In the genomic region with DNA sequence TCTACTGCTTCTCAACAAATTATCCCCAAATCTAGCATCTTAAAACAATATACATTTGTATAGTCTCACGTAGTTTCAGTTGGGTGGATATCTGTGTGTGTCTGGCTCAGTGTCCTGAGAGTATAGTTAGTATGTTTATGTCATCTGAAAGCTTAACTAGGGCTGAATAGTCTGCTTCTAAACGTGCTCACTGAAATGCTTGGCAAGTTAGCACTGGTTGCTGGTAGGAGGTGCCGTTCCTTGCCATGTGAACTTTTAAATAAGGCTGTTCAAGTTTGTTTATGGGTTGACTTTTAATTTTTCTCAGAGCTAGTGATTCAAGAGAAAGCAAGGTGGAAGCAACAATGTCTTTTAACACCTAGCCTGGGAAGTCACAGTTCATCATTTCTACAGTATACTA, we compare ENCODE assay signal across 20 cellular contexts.
DNase-seq lines count a peak whose midpoint lies in the region; ATAC-seq and TF ChIP-seq lines count a peak whose summit lies in the region.
"Had no signal": no experiment of that assay in that cellular context is flagged by ENCODE, and none has a peak within 500 bp of the region (broad histone marks: within the 10 kb centered on the region; RNA-seq: fewer than 3 reads in every experiment).

No MANE protein-coding gene starts in this region.

- H3K4me1 ChIP-seq in mammary epithelial cell (ENCODE audit: insufficient read depth, low read length) (no peaks in the 10 kb centered on the region), RWPE2 (ENCODE audit: insufficient read depth, poor library complexity, severe bottlenecking) (no peaks in the 10 kb centered on the region), smooth muscle cell (ENCODE audit: low read depth) (no peaks in the 10 kb centered on the region)
- H3K4me1 ChIP-seq: HAP-1 had no signal

- no peak overlapping the region for H3K27ac ChIP-seq in mammary epithelial cell (ENCODE audit: insufficient read depth, low read depth, low read length)
- H3K27ac ChIP-seq in RWPE2 (ENCODE audit: poor library complexity, severe bottlenecking), result no peak overlapping the region
- no peak overlapping the region for H3K27ac ChIP-seq in smooth muscle cell (ENCODE audit: low read depth)
- no peak overlapping the region for H3K27ac ChIP-seq in WERI-Rb-1
- H3K27ac ChIP-seq: 22Rv1 had no signal

- H3K79me2 ChIP-seq in mammary epithelial cell (ENCODE audit: insufficient read depth, low read length), result no peaks in the 10 kb centered on the region
- no peaks in the 10 kb centered on the region for H3K79me2 ChIP-seq in smooth muscle cell (ENCODE audit: low read depth)

- no peaks in the 10 kb centered on the region for H3K36me3 Mint-ChIP-seq in MCF 10A (ENCODE audit: insufficient read depth, unreplicated experiment)
- no peaks in the 10 kb centered on the region for H3K36me3 Mint-ChIP-seq in activated T-cell treated with anti-CD3 and anti-CD28 coated beads, Interleukin-2, amount 50 U/mL, for 24 hours (ENCODE audit: low read depth)
- H3K36me3 Mint-ChIP-seq: CD4-positive, alpha-beta memory T cell had no signal

- H3K9me3 ChIP-seq in mammary epithelial cell (replicated peaks; ENCODE audit: insufficient read depth, low read length) (no peaks in the 10 kb centered on the region), RWPE2 (ENCODE audit: severe bottlenecking) (no peaks in the 10 kb centered on the region), smooth muscle cell (replicated peaks; ENCODE audit: low read depth) (no peaks in the 10 kb centered on the region), WERI-Rb-1 (ENCODE audit: severe bottlenecking) (no peaks in the 10 kb centered on the region)
- H3K9me3 ChIP-seq: HAP-1 had no signal

- no peaks in the 10 kb centered on the region for H3F3A ChIP-seq in smooth muscle cell (ENCODE audit: low read depth)

- H3K4me3 ChIP-seq in mammary epithelial cell (replicated peaks in 1 of 3; ENCODE audit: insufficient read depth in 1 of 3, low read depth in 2 of 3, low read length in 3 of 3), result no peak overlapping the region
- H3K4me3 ChIP-seq in RWPE2 (ENCODE audit: severe bottlenecking), result no peak overlapping the region
- H3K4me3 ChIP-seq in epithelial cell of esophagus (ENCODE audit: low read length), result no peak overlapping the region
- no peak overlapping the region for H3K4me3 ChIP-seq in smooth muscle cell
- no peak overlapping the region for H3K4me3 ChIP-seq in WERI-Rb-1 (ENCODE audit: low read depth, low read length)
- H3K4me3 ChIP-seq: HAP-1 had no signal

- H3K27ac Mint-ChIP-seq in MCF 10A (ENCODE audit: low read depth, unreplicated experiment), result peak overlapping the region; percentile 76
- no peak overlapping the region for H3K27ac Mint-ChIP-seq in activated T-cell treated with anti-CD3 and anti-CD28 coated beads, Interleukin-2, amount 50 U/mL, for 24 hours
- H3K27ac Mint-ChIP-seq: CD4-positive, alpha-beta memory T cell; HFFc6 had no signal

- BruUV-seq in MCF 10A (replicated peaks; lab: Mats Ljungman, UMichigan) (no TSS peak), mammary epithelial cell (replicated peaks; lab: Mats Ljungman, UMichigan) (no TSS peak)

- POLR2A ChIA-PET in MCF 10A (lab: Yijun Ruan, JAX), result interaction anchor here (0.6 kb wide), 1 partner anchor 265 kb away, joined by 3 read pairs; no protein-coding TSS in a partner anchor

- H3K9ac ChIP-seq in mammary epithelial cell (ENCODE audit: insufficient read depth, low read length) (no peak overlapping the region), smooth muscle cell (ENCODE audit: low read depth) (no peak overlapping the region)

- intact Hi-C loops in MCF 10A (cut with micrococcal nuclease) (no loop called here), mammary epithelial cell (cut with micrococcal nuclease) (no loop called here)

- no peak overlapping the region for H3K4me3 Mint-ChIP-seq in MCF 10A (ENCODE audit: unreplicated experiment)
- no peak overlapping the region for H3K4me3 Mint-ChIP-seq in activated T-cell treated with anti-CD3 and anti-CD28 coated beads, Interleukin-2, amount 50 U/mL, for 24 hours
- H3K4me3 Mint-ChIP-seq: CD4-positive, alpha-beta memory T cell; HFFc6 had no signal

- TF ChIP-seq CTCF in MCF 10A (IDR thresholded peaks at IDR 0.05; ENCODE audit: unreplicated experiment) (no peak), mammary epithelial cell (conservative IDR thresholded peaks at IDR 0.05 in 1 of 2, IDR thresholded peaks at IDR 0.05 in 1 of 2; ENCODE audit: extremely low read depth in 1 of 2, insufficient read depth in 1 of 2, low read depth in 1 of 2, low read length in 2 of 2) (no peak), RWPE2 (IDR thresholded peaks at IDR 0.05; ENCODE audit: poor library complexity, severe bottlenecking) (no peak), epithelial cell of esophagus (IDR thresholded peaks at IDR 0.05; ENCODE audit: insufficient read depth, low read depth, low read length, missing control alignments) (no peak), smooth muscle cell (IDR thresholded peaks at IDR 0.05; ENCODE audit: borderline replicate concordance, insufficient read depth, poor library complexity, severe bottlenecking) (no peak), WERI-Rb-1 (IDR thresholded peaks at IDR 0.05; ENCODE audit: low read depth, low read length) (no peak)

- peaks cover 7% of the 10 kb centered on the region for H3K9me3 Mint-ChIP-seq in MCF 10A (ENCODE audit: unreplicated experiment)
- H3K9me3 Mint-ChIP-seq in activated T-cell treated with anti-CD3 and anti-CD28 coated beads, Interleukin-2, amount 50 U/mL, for 24 hours, result peaks cover 12% of the 10 kb centered on the region

- ATAC-seq in RWPE2 (ENCODE audit: low read depth), result 0 out of 3 replicates have a peak, but pooled peaks have one; percentile 29

- CTCF ChIA-PET in MCF 10A (lab: Yijun Ruan, JAX) (interaction anchor here (0.6 kb wide), 1 partner anchor 110 kb away, joined by 3 read pairs; no protein-coding TSS in a partner anchor), mammary epithelial cell (lab: Charles Lee; ENCODE audit: low non-redundant PET) (no interaction called here)

- 7% methylated on average over 3 of the region's 3 CpGs for WGBS in mammary epithelial cell (ENCODE audit: low coverage, missing lambda C conversion rate)
- 56% methylated on average over 3 of the region's 3 CpGs for WGBS in smooth muscle cell (ENCODE audit: low lambda C conversion rate)

- in situ Hi-C loops in mammary epithelial cell (cut with MboI; ENCODE audit: low sequenced_read_pairs in 2 of 2), result no loop called here

- H3K4me2 ChIP-seq in mammary epithelial cell (ENCODE audit: insufficient read depth, low read depth, low read length) (no peak overlapping the region), smooth muscle cell (no peak overlapping the region)

- no peaks in the 10 kb centered on the region for H3K36me3 ChIP-seq in mammary epithelial cell (ENCODE audit: insufficient read depth, low read length)
- no peaks in the 10 kb centered on the region for H3K36me3 ChIP-seq in RWPE2 (ENCODE audit: low read depth)
- H3K36me3 ChIP-seq in smooth muscle cell (ENCODE audit: low read depth), result no peaks in the 10 kb centered on the region
- no peaks in the 10 kb centered on the region for H3K36me3 ChIP-seq in WERI-Rb-1
- H3K36me3 ChIP-seq: HAP-1 had no signal

- H2AFZ ChIP-seq in mammary epithelial cell (ENCODE audit: low read depth, low read length) (no peak overlapping the region), smooth muscle cell (ENCODE audit: low read depth) (peak overlapping the region; percentile 15)

- H3K27me3 ChIP-seq in mammary epithelial cell (ENCODE audit: insufficient read depth, low read length) (no peaks in the 10 kb centered on the region), RWPE2 (ENCODE audit: insufficient read depth, poor library complexity, severe bottlenecking) (no peaks in the 10 kb centered on the region), smooth muscle cell (ENCODE audit: low read depth) (no peaks in the 10 kb centered on the region), WERI-Rb-1 (ENCODE audit: insufficient read depth, low read depth, severe bottlenecking) (no peaks in the 10 kb centered on the region)

- no peaks in the 10 kb centered on the region for H4K20me1 ChIP-seq in mammary epithelial cell (ENCODE audit: insufficient read depth, low read length)
- H4K20me1 ChIP-seq in smooth muscle cell (ENCODE audit: low read depth), result no peaks in the 10 kb centered on the region

- DNase-seq in MCF 10A (ENCODE audit: unreplicated experiment) (no peak), mammary epithelial cell (no peak), RWPE2 (ENCODE audit: low spot score) (no peak), epithelial cell of esophagus (ENCODE audit: low read depth) (peak; percentile 63), smooth muscle cell (lab: John Stamatoyannopoulos, UW; ENCODE audit: unreplicated experiment) (no peak), WERI-Rb-1 (no peak), NCI-H510A (lab: John Stamatoyannopoulos, UW) (no peak)
- no peak for DNase-seq in activated T-cell treated with anti-CD3 and anti-CD28 coated beads, Interleukin-2, amount 50 U/mL, for 24 hours
- DNase-seq: ACHN; AML-193; C1 segment of cervical spinal cord; Calu3; CD4-positive, alpha-beta memory T cell; COR-L47; DMS153; DND-41; GOT3; HFFc6 had no signal

- H3K4me1 Mint-ChIP-seq in MCF 10A (ENCODE audit: insufficient read depth, unreplicated experiment), result peaks cover 4% of the 10 kb centered on the region
- no peaks in the 10 kb centered on the region for H3K4me1 Mint-ChIP-seq in activated T-cell treated with anti-CD3 and anti-CD28 coated beads, Interleukin-2, amount 50 U/mL, for 24 hours (ENCODE audit: low read depth)
- H3K4me1 Mint-ChIP-seq: CD4-positive, alpha-beta memory T cell had no signal

- H3K27me3 Mint-ChIP-seq in MCF 10A (ENCODE audit: insufficient read depth, unreplicated experiment), result no peaks in the 10 kb centered on the region
- no peaks in the 10 kb centered on the region for H3K27me3 Mint-ChIP-seq in activated T-cell treated with anti-CD3 and anti-CD28 coated beads, Interleukin-2, amount 50 U/mL, for 24 hours
- H3K27me3 Mint-ChIP-seq: CD4-positive, alpha-beta memory T cell had no signal

- dilution Hi-C loops in mammary epithelial cell (cut with HindIII; ENCODE audit: low sequenced_read_pairs), result no loop called here
